Comparison of ENCODE assay signal across 27 cellular contexts in the genomic region with DNA sequence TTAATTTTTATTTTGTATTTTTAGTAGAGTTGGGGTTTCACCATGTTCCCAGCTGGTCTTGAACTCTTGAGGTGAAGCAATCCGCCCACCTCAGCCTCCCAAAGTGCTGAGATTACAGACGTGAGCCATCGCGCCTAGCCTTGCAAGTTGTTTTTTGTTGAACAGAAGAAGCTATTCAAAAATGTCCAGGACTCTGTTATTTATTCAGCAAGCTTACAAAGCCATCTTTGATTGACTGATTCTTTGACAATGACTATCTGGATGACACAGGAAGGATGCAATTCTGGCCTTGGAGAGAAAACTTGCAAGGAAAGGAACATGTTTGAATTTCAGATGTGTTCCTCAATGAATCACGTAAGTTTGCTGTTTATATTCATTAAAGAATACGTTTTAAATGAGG.
DNase-seq lines count a peak whose midpoint lies in the region; ATAC-seq and TF ChIP-seq lines count a peak whose summit lies in the region.
"Had no signal": no experiment of that assay in that cellular context is flagged by ENCODE, and none has a peak within 500 bp of the region (broad histone marks: within the 10 kb centered on the region; RNA-seq: fewer than 3 reads in every experiment).

No MANE protein-coding gene starts in this region.

- H3K9me3 Mint-ChIP-seq in activated B cell treated with CpG ODN at 0.5 μM for 24 hours, result peaks cover 8% of the 10 kb centered on the region
- H3K9me3 Mint-ChIP-seq: central memory CD8-positive, alpha-beta T cell had no signal

- CTCF ChIA-PET in activated B cell treated with CpG ODN at 0.5 μM for 24 hours (lab: Charles Lee), result no interaction called here

- H3K4me3 ChIP-seq in neuron (ENCODE audit: low read length), result no peak overlapping the region
- no peak overlapping the region for H3K4me3 ChIP-seq in gastrocnemius medialis
- H3K4me3 ChIP-seq: GM12878, K562, MG63, ovary had no signal

- H3K27me3 ChIP-seq in neuron (ENCODE audit: insufficient read depth, low read length), result no peaks in the 10 kb centered on the region
- H3K27me3 ChIP-seq in gastrocnemius medialis, result peaks cover 0 to 7% (median 0%) of the 10 kb centered on the region in 3 donors
- H3K27me3 ChIP-seq: MG63, ovary, sigmoid colon had no signal

- H3K4me1 ChIP-seq in neuron (ENCODE audit: insufficient read depth, low read length) (peaks cover 25% of the 10 kb centered on the region), gastrocnemius medialis (no peaks in the 10 kb centered on the region)

- POLR2A ChIA-PET in activated B cell treated with CpG ODN at 0.5 μM for 24 hours (lab: Charles Lee), result interaction anchor here (0.7 kb wide), 1 partner anchor 107 kb away, joined by 3 read pairs; no protein-coding TSS in a partner anchor

- H3K36me3 ChIP-seq in neuron (ENCODE audit: insufficient read depth, low read length), result no peaks in the 10 kb centered on the region
- no peaks in the 10 kb centered on the region for H3K36me3 ChIP-seq in gastrocnemius medialis
- H3K36me3 ChIP-seq: MG63, ovary, sigmoid colon had no signal

- TF ChIP-seq CTCF in activated B cell treated with CpG ODN at 0.5 μM for 24 hours (IDR thresholded peaks at IDR 0.05), result no peak
- no peak for TF ChIP-seq CTCF in gastrocnemius medialis (IDR thresholded peaks at IDR 0.05 in 4 of 5, conservative IDR thresholded peaks at IDR 0.05 in 1 of 5)

- no peaks in the 10 kb centered on the region for H3K9me3 ChIP-seq in neuron (ENCODE audit: low read length)
- H3K9me3 ChIP-seq in gastrocnemius medialis, result no peaks in the 10 kb centered on the region
- H3K9me3 ChIP-seq: ovary, sigmoid colon had no signal

- H3K36me3 Mint-ChIP-seq in activated B cell treated with CpG ODN at 0.5 μM for 24 hours (ENCODE audit: low read depth), result peaks cover 9% of the 10 kb centered on the region
- H3K36me3 Mint-ChIP-seq: CD8-positive, alpha-beta T cell had no signal

- no peak overlapping the region for H3K27ac ChIP-seq in gastrocnemius medialis
- H3K27ac ChIP-seq: ovary, sigmoid colon had no signal

- peak overlapping the region; percentile 3 for H2AFZ ChIP-seq in neuron (ENCODE audit: low read depth, low read length)

- TF ChIP-seq POLR2A in gastrocnemius medialis (IDR thresholded peaks at IDR 0.05), result no peak

- DNase-seq in COLO829 (ENCODE audit: low spot score) (peak; percentile 81), NCI-H69 (lab: John Stamatoyannopoulos, UW) (peak; percentile 41), activated B cell treated with CpG ODN at 0.5 μM for 24 hours (no peak), DMS153 treated with DMSO at 0.1 percent for 48 hours (lab: John Stamatoyannopoulos, UW; ENCODE audit: unreplicated experiment) (no peak), gastrocnemius medialis (no peak)
- DNase-seq: activated CD4-positive, alpha-beta T cell treated with anti-CD3 and anti-CD28 coated beads, Interleukin-2, amount 10 ng/mL, durations not matched to agents 7 days and 5 days; aorta; CD8-positive, alpha-beta T cell; DMS79; hypothalamus; islet precursor cell; MG63; NCI-H1436 treated with DMSO at 0.1 percent for 48 hours; NCI-H526 treated with DMSO at 0.1 percent for 48 hours; OCI-M1; ovary; sigmoid colon had no signal

- intact Hi-C loops in activated B cell treated with CpG ODN at 0.5 μM for 24 hours (cut with micrococcal nuclease) (loop anchor here (2.0 kb wide), 1 partner anchor 17 kb away; no protein-coding TSS in a partner anchor), gastrocnemius medialis (cut with DNase I; ENCODE audit: low total_unique reads) (no loop called here)

- H3K4me1 Mint-ChIP-seq in activated B cell treated with CpG ODN at 0.5 μM for 24 hours, result peaks cover 40% of the 10 kb centered on the region

- H3K4me3 Mint-ChIP-seq in activated B cell treated with CpG ODN at 0.5 μM for 24 hours, result peak overlapping the region; percentile 64
- H3K4me3 Mint-ChIP-seq: activated CD4-positive, alpha-beta T cell treated with anti-CD3 and anti-CD28 coated beads, Interleukin-2, amount 10 ng/mL, durations not matched to agents 7 days and 5 days; activated T-helper 1 cell treated with anti-CD3 and anti-CD28 coated beads, Interleukin-12 subunit alpha, Interleukin-12 subunit beta, Interleukin-2, Interleukin-4 antibody, amounts not matched to agents 30 ng/mL and 10 ng/mL and 1 ng/mL, durations not matched to agents 14 hours and 24 hours and 36 hours; CD8-positive, alpha-beta T cell; central memory CD8-positive, alpha-beta T cell; T-helper 1 cell treated with Interleukin-12 subunit alpha and Interleukin-12 subunit beta and Interleukin-4 antibody, amounts not matched to agents 30 μg/mL and 1 μg/mL, for 36 hours had no signal

- H3K27ac Mint-ChIP-seq in activated B cell treated with CpG ODN at 0.5 μM for 24 hours, result no peak overlapping the region
- H3K27ac Mint-ChIP-seq: activated CD4-positive, alpha-beta T cell treated with anti-CD3 and anti-CD28 coated beads, Interleukin-2, amount 10 ng/mL, durations not matched to agents 7 days and 5 days; activated naive CD4-positive, alpha-beta T cell treated with anti-CD3 and anti-CD28 coated beads, Interleukin-2, amount 50 U/mL, for 24 hours; CD8-positive, alpha-beta T cell had no signal

- H3K27me3 Mint-ChIP-seq in activated B cell treated with CpG ODN at 0.5 μM for 24 hours, result no peaks in the 10 kb centered on the region
- H3K27me3 Mint-ChIP-seq: activated CD4-positive, alpha-beta T cell treated with anti-CD3 and anti-CD28 coated beads, Interleukin-2, amount 10 ng/mL, durations not matched to agents 7 days and 5 days; activated naive CD4-positive, alpha-beta T cell treated with anti-CD3 and anti-CD28 coated beads, Interleukin-2, amount 50 U/mL, for 24 hours; central memory CD8-positive, alpha-beta T cell; memory B cell had no signal

- in situ Hi-C loops in gastrocnemius medialis (cut with MboI; ENCODE audit: low sequenced_read_pairs in 4 of 4), result no loop called here

- no peak for ATAC-seq in activated B cell treated with CpG ODN at 0.5 μM for 24 hours (ENCODE audit: low read depth)
- no peak for ATAC-seq in GM19397 (IDR thresholded peaks at IDR 0.05; ENCODE audit: unreplicated experiment)
- no peak for ATAC-seq in gastrocnemius medialis
- ATAC-seq: CD8-positive, alpha-beta T cell; GM12878; HCT116; K562 had no signal

Comparison
In these comparisons a context has a peak if more than half of its experiments do, and no peak if none do; other contexts are left out.
1. DNase-seq: peak in COLO829 (single experiment) and NCI-H69 (single experiment); none in activated B cell treated with CpG ODN at 0.5 μM for 24 hours (single experiment), DMS153 treated with DMSO at 0.1 percent for 48 hours (single experiment) and gastrocnemius medialis (0 of 2).